Comparison of ENCODE assay signal across 14 cellular contexts in the genomic region with DNA sequence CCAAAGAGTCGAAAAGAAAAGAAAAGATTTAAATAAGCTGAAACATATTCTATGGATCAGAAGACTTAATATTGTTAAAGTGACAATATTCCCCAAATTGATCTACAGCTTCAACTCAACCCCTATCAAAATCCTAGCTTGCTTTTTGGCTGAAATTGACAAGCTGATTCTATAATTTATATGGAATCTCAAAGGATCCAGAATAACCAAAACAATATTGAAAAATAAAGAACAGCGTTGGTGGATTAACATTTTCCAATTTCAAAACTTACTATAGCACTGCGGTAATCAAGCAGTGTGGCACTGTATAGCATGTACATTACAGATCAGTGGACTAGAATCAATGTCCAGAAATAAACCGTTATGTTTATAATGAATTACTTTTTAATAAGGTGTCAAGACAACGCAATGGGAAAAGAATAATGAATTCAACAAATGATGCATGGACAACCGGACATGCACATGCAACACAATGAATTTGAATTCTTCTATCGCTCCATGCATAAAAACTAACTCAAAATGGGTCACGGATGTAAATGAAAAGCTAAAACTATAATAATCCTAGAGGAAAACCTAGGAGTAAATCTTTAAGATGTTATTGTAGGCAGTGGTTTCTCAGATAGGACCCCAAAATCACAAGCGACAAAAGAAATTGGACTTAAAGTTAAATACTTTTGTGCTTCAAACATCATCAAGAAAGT. TPM values are rescaled to one million over a fixed set of nuclear protein-coding genes. Genes with fewer than 3 reads are reported as not detected.
DNase-seq lines count a peak whose midpoint lies in the region; ATAC-seq and TF ChIP-seq lines count a peak whose summit lies in the region.
"Had no signal": no experiment of that assay in that cellular context is flagged by ENCODE, and none has a peak within 500 bp of the region (broad histone marks: within the 10 kb centered on the region; RNA-seq: fewer than 3 reads in every experiment).

No MANE protein-coding gene starts in this region.

- H3K4me3 ChIP-seq in iPS-18a (ENCODE audit: low read length) = peak overlapping the region; percentile 59
- H3K4me3 ChIP-seq: GM23248 had no signal

- peaks cover 15% of the 10 kb centered on the region for H3K4me1 Mint-ChIP-seq in activated naive CD4-positive, alpha-beta T cell treated with anti-CD3 and anti-CD28 coated beads, Interleukin-2, amount 50 U/mL, for 24 hours
- peaks cover 10% of the 10 kb centered on the region for H3K4me1 Mint-ChIP-seq in activated naive CD4-positive, alpha-beta T cell treated with anti-CD3 and anti-CD28 coated beads for 36 hours (ENCODE audit: low read depth)
- peaks cover 16 to 36% (median 19%) of the 10 kb centered on the region in 3 donors for H3K4me1 Mint-ChIP-seq in T-cell
- H3K4me1 Mint-ChIP-seq in type B pancreatic cell (ENCODE audit: unreplicated experiment) = peaks cover 4% of the 10 kb centered on the region

- no peaks in the 10 kb centered on the region for H3K36me3 Mint-ChIP-seq in activated naive CD4-positive, alpha-beta T cell treated with anti-CD3 and anti-CD28 coated beads, Interleukin-2, amount 50 U/mL, for 24 hours
- H3K36me3 Mint-ChIP-seq in activated naive CD4-positive, alpha-beta T cell treated with anti-CD3 and anti-CD28 coated beads for 36 hours (ENCODE audit: low read depth) = no peaks in the 10 kb centered on the region
- H3K36me3 Mint-ChIP-seq in T-cell (no peaks in the 10 kb centered on the region), type B pancreatic cell (no peaks in the 10 kb centered on the region)

- CTCF ChIA-PET in activated naive CD4-positive, alpha-beta T cell treated with anti-CD3 and anti-CD28 coated beads for 36 hours (lab: Charles Lee) = interaction anchor here (1.5 kb wide), 1 partner anchor 15 kb away, joined by 3 read pairs; no protein-coding TSS in a partner anchor
- CTCF ChIA-PET in T-cell (lab: Charles Lee) = no interaction called here

- DNase-seq in activated naive CD4-positive, alpha-beta T cell treated with anti-CD3 and anti-CD28 coated beads for 36 hours = no peak
- DNase-seq in T-cell = no peak
- DNase-seq in type B pancreatic cell (ENCODE audit: extremely low spot score, unreplicated experiment) = no peak
- DNase-seq in NOMO-1 (lab: John Stamatoyannopoulos, UW; ENCODE audit: unreplicated experiment in 2 of 2) = no peak
- DNase-seq in UCSD-AML1 (lab: John Stamatoyannopoulos, UW; ENCODE audit: unreplicated experiment) = no peak
- DNase-seq: effector memory CD4-positive, alpha-beta T cell; GM23248; stimulated activated CD4-positive, alpha-beta T cell treated with anti-CD3 and anti-CD28 coated beads, Interleukin-1b, Interleukin-23, amount 100 ng/mL, for 48 hours; trophoblast cell had no signal

- H3K27me3 ChIP-seq in iPS-18a (ENCODE audit: control insufficient read depth, insufficient read depth, low read length) = peaks cover 65% of the 10 kb centered on the region

- H3K4me1 ChIP-seq in iPS-18a (ENCODE audit: control insufficient read depth, low read depth, low read length) = peaks cover 9% of the 10 kb centered on the region

- H3K9me3 Mint-ChIP-seq in activated naive CD4-positive, alpha-beta T cell treated with anti-CD3 and anti-CD28 coated beads, Interleukin-2, amount 50 U/mL, for 24 hours = no peaks in the 10 kb centered on the region
- H3K9me3 Mint-ChIP-seq in activated naive CD4-positive, alpha-beta T cell treated with anti-CD3 and anti-CD28 coated beads for 36 hours = no peaks in the 10 kb centered on the region
- H3K9me3 Mint-ChIP-seq in T-cell (no peaks in the 10 kb centered on the region), type B pancreatic cell (no peaks in the 10 kb centered on the region)

- no peak overlapping the region for H3K27ac Mint-ChIP-seq in activated naive CD4-positive, alpha-beta T cell treated with anti-CD3 and anti-CD28 coated beads, Interleukin-2, amount 50 U/mL, for 24 hours
- H3K27ac Mint-ChIP-seq in activated naive CD4-positive, alpha-beta T cell treated with anti-CD3 and anti-CD28 coated beads for 36 hours = no peak overlapping the region
- no peak overlapping the region for H3K27ac Mint-ChIP-seq in T-cell
- H3K27ac Mint-ChIP-seq in type B pancreatic cell = no peak overlapping the region

- ATAC-seq in T-cell (replicated peaks in 1 of 4) = no peak
- ATAC-seq in GM21717 (IDR thresholded peaks at IDR 0.05; ENCODE audit: unreplicated experiment) = no peak

- no peak overlapping the region for H3K9ac ChIP-seq in iPS-18a (ENCODE audit: low read length)
- H3K9ac ChIP-seq: GM23248 had no signal

- no peak overlapping the region for H3K27ac ChIP-seq in iPS-18a (ENCODE audit: low read length)
- H3K27ac ChIP-seq: GM23248 had no signal

- no peak for TF ChIP-seq CTCF in type B pancreatic cell (conservative IDR thresholded peaks at IDR 0.05)

- peaks cover 46% of the 10 kb centered on the region for H3K27me3 Mint-ChIP-seq in activated naive CD4-positive, alpha-beta T cell treated with anti-CD3 and anti-CD28 coated beads, Interleukin-2, amount 50 U/mL, for 24 hours
- peaks cover 51% of the 10 kb centered on the region for H3K27me3 Mint-ChIP-seq in activated naive CD4-positive, alpha-beta T cell treated with anti-CD3 and anti-CD28 coated beads for 36 hours (ENCODE audit: low read depth)
- H3K27me3 Mint-ChIP-seq in T-cell (peaks cover 26 to 36% of the 10 kb centered on the region in 2 donors), type B pancreatic cell (peaks cover 88% of the 10 kb centered on the region)

- H3K4me3 Mint-ChIP-seq in activated naive CD4-positive, alpha-beta T cell treated with anti-CD3 and anti-CD28 coated beads, Interleukin-2, amount 50 U/mL, for 24 hours = peak overlapping the region; percentile 88
- no peak overlapping the region for H3K4me3 Mint-ChIP-seq in activated naive CD4-positive, alpha-beta T cell treated with anti-CD3 and anti-CD28 coated beads for 36 hours
- H3K4me3 Mint-ChIP-seq in T-cell (peak overlapping the region; percentile 80 to 87 (median 85)), type B pancreatic cell (peak overlapping the region; percentile 86)

- POLR2A ChIA-PET in T-cell (lab: Charles Lee) = interaction anchor here in 1 of 2 donors (0.7 kb wide), 1 partner anchor 49 kb away, joined by 3 read pairs; no protein-coding TSS in a partner anchor

- H3K36me3 ChIP-seq in iPS-18a (ENCODE audit: control insufficient read depth, low read depth, low read length) = no peaks in the 10 kb centered on the region

- intact Hi-C loops in activated naive CD4-positive, alpha-beta T cell treated with anti-CD3 and anti-CD28 coated beads for 36 hours (cut with micrococcal nuclease) = loop anchor here (5.0 kb wide), 1 partner anchor 45 kb away; no protein-coding TSS in a partner anchor

- H3K9me3 ChIP-seq in iPS-18a (ENCODE audit: control insufficient read depth, low read depth, low read length) = no peaks in the 10 kb centered on the region

RNA-seq across cellular contexts. Expression of gene ALOX5, which starts 1.6 kb away (rescaled TPM):
- total RNA-seq in activated naive CD4-positive, alpha-beta T cell treated with anti-CD3 and anti-CD28 coated beads for 36 hours = under 1 TPM; 0.14 to 0.17 TPM
- total RNA-seq in T-cell (10 to 100 TPM; 13.8 to 39.8 (median 16.1) TPM), type B pancreatic cell (ENCODE audit: low replicate concordance) (7.9 and 17.3 TPM in 2 replicates)
- total RNA-seq: GM23248, HepG2 had no signal

RNA-seq across cellular contexts. Expression of gene OR13A1, which starts 57.0 kb away (rescaled TPM):
- total RNA-seq in activated naive CD4-positive, alpha-beta T cell treated with anti-CD3 and anti-CD28 coated beads for 36 hours = not detected
- total RNA-seq in T-cell = under 1 TPM in 3 of 5 donors, not detected in 2; 0.19 to 0.26 (median 0.20) TPM
- total RNA-seq in type B pancreatic cell (ENCODE audit: low replicate concordance) = 0.14 TPM in 2 replicates
- total RNA-seq: cardiac septum, GM23248, HepG2 had no signal
